1 cellular context compared by ENCODE assay signal in the genomic region with DNA sequence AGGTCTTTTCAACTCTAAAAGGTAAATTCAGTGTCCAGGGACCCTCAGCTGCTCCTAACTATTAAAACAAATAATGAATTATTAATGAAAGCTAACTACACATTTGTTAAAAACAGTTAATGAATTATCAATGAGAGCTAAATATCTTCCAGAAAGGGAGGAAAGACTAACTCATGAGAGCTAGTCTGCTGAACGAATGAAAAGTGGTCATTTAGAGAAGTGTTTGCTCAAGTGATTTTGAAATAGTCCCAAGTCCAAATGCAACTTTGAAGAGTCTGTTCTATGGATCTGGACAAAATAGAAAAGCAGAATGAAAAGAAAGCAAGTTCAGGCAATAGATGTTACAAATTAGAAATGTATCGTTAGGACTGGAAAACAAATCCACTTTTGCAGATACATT.
TF ChIP-seq lines count a peak whose summit lies in the region.

No MANE protein-coding gene starts in this region.

TF ChIP-seq in HepG2, 621 proteins besides CTCF, POLR2A, EP300 and RAD21 (continued from another document and continues in another):
- TF ChIP-seq, protein P1, sequence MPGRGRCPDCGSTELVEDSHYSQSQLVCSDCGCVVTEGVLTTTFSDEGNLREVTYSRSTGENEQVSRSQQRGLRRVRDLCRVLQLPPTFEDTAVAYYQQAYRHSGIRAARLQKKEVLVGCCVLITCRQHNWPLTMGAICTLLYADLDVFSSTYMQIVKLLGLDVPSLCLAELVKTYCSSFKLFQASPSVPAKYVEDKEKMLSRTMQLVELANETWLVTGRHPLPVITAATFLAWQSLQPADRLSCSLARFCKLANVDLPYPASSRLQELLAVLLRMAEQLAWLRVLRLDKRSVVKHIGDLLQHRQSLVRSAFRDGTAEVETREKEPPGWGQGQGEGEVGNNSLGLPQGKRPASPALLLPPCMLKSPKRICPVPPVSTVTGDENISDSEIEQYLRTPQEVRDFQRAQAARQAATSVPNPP (CRISPR knock-in tag; IDR thresholded peaks at IDR 0.05): no peak
- TF ChIP-seq ARHGAP35 (CRISPR knock-in tag; IDR thresholded peaks at IDR 0.05; ENCODE audit: borderline replicate concordance) (no peak), ZNF883 (CRISPR knock-in tag; IDR thresholded peaks at IDR 0.05; ENCODE audit: not compliant biosample characterization) (no peak), POGZ (CRISPR knock-in tag; IDR thresholded peaks at IDR 0.05) (peak; percentile 77), ZNF556 (CRISPR knock-in tag; IDR thresholded peaks at IDR 0.05; ENCODE audit: borderline replicate concordance) (no peak), ELF3 (CRISPR knock-in tag; IDR thresholded peaks at IDR 0.05) (peak; percentile 52), ZNF382 (CRISPR knock-in tag; IDR thresholded peaks at IDR 0.05; ENCODE audit: borderline replicate concordance) (no peak), MIER3 (CRISPR knock-in tag; IDR thresholded peaks at IDR 0.05; ENCODE audit: borderline replicate concordance) (peak; percentile 65; the same call in 1 of the 2 replicates), NR3C1 (CRISPR knock-in tag; IDR thresholded peaks at IDR 0.05) (no peak), ZBTB20 (CRISPR knock-in tag; IDR thresholded peaks at IDR 0.05; ENCODE audit: borderline replicate concordance, low read depth) (no peak), CBX5 (CRISPR knock-in tag; IDR thresholded peaks at IDR 0.05; ENCODE audit: borderline replicate concordance) (no peak), ZSCAN21 (CRISPR knock-in tag; IDR thresholded peaks at IDR 0.05; ENCODE audit: borderline replicate concordance) (no peak), MAFF (IDR thresholded peaks at IDR 0.05; ENCODE audit: low read depth, low read length) (no peak), ZKSCAN8 (CRISPR knock-in tag; IDR thresholded peaks at IDR 0.05; ENCODE audit: borderline replicate concordance) (peak; percentile 41; the same call in 1 of the 2 replicates), NR2C2 (CRISPR knock-in tag; IDR thresholded peaks at IDR 0.05; ENCODE audit: borderline replicate concordance) (no peak; the same call in 1 of the 2 replicates), SMAD1 (CRISPR knock-in tag; IDR thresholded peaks at IDR 0.05; ENCODE audit: borderline replicate concordance, low read depth) (no peak), BCL6 (CRISPR knock-in tag; IDR thresholded peaks at IDR 0.05) (peak; percentile 67), ISL2 (CRISPR knock-in tag; IDR thresholded peaks at IDR 0.05) (peak; percentile 85), GTF2F1 (IDR thresholded peaks at IDR 0.05; ENCODE audit: low read length) (no peak), RFXANK (CRISPR knock-in tag; IDR thresholded peaks at IDR 0.05) (0 out of 2 replicates have a peak, but pooled peaks have one; percentile 57), KDM5A (IDR thresholded peaks at IDR 0.05; ENCODE audit: borderline replicate concordance, low read length) (no peak), ISX (CRISPR knock-in tag; conservative IDR thresholded peaks at IDR 0.05) (no peak), SOX6 (IDR thresholded peaks at IDR 0.05) (no peak), SOX6 (CRISPR knock-in tag; IDR thresholded peaks at IDR 0.05) (peak; percentile 76), SATB2 (CRISPR knock-in tag; IDR thresholded peaks at IDR 0.05) (peak; percentile 100), TMF1 (CRISPR knock-in tag; IDR thresholded peaks at IDR 0.05; ENCODE audit: low read depth) (no peak), ZNF550 (CRISPR knock-in tag; IDR thresholded peaks at IDR 0.05; ENCODE audit: borderline replicate concordance) (no peak), ZNF772 (CRISPR knock-in tag; IDR thresholded peaks at IDR 0.05) (no peak), ZFX (CRISPR knock-in tag; IDR thresholded peaks at IDR 0.05; ENCODE audit: low read depth) (no peak), FOXA3 (CRISPR knock-in tag; IDR thresholded peaks at IDR 0.05) (peak; percentile 82), HMGA1 (CRISPR knock-in tag; conservative IDR thresholded peaks at IDR 0.05) (no peak), KMT2B (CRISPR knock-in tag; IDR thresholded peaks at IDR 0.05) (peak; percentile 65), U2AF1 (optimal IDR thresholded peaks at IDR 0.05; ENCODE audit: low read depth, low read length) (no peak), HCFC1 (IDR thresholded peaks at IDR 0.05; ENCODE audit: low read depth, low read length) (no peak), HOXA7 (CRISPR knock-in tag; IDR thresholded peaks at IDR 0.05) (no peak), ZNF180 (CRISPR knock-in tag; IDR thresholded peaks at IDR 0.05; ENCODE audit: borderline replicate concordance, low read depth) (no peak), FOXP1 (IDR thresholded peaks at IDR 0.05) (no peak), FOXP1 (CRISPR knock-in tag; IDR thresholded peaks at IDR 0.05) (no peak), BRCA1 (CRISPR knock-in tag; IDR thresholded peaks at IDR 0.05) (0 out of 2 replicates have a peak, but pooled peaks have one; percentile 50), ZNF841 (CRISPR knock-in tag; IDR thresholded peaks at IDR 0.05; ENCODE audit: borderline replicate concordance) (no peak), TAF1 (CRISPR knock-in tag; IDR thresholded peaks at IDR 0.05) (no peak), ERF (CRISPR knock-in tag; IDR thresholded peaks at IDR 0.05) (peak; percentile 32; the same call in 1 of the 2 replicates)
- TF ChIP-seq, protein P2, sequence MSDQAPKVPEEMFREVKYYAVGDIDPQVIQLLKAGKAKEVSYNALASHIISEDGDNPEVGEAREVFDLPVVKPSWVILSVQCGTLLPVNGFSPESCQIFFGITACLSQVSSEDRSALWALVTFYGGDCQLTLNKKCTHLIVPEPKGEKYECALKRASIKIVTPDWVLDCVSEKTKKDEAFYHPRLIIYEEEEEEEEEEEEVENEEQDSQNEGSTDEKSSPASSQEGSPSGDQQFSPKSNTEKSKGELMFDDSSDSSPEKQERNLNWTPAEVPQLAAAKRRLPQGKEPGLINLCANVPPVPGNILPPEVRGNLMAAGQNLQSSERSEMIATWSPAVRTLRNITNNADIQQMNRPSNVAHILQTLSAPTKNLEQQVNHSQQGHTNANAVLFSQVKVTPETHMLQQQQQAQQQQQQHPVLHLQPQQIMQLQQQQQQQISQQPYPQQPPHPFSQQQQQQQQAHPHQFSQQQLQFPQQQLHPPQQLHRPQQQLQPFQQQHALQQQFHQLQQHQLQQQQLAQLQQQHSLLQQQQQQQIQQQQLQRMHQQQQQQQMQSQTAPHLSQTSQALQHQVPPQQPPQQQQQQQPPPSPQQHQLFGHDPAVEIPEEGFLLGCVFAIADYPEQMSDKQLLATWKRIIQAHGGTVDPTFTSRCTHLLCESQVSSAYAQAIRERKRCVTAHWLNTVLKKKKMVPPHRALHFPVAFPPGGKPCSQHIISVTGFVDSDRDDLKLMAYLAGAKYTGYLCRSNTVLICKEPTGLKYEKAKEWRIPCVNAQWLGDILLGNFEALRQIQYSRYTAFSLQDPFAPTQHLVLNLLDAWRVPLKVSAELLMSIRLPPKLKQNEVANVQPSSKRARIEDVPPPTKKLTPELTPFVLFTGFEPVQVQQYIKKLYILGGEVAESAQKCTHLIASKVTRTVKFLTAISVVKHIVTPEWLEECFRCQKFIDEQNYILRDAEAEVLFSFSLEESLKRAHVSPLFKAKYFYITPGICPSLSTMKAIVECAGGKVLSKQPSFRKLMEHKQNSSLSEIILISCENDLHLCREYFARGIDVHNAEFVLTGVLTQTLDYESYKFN (CRISPR knock-in tag; conservative IDR thresholded peaks at IDR 0.05): peak; percentile 96
- TF ChIP-seq, protein P3, sequence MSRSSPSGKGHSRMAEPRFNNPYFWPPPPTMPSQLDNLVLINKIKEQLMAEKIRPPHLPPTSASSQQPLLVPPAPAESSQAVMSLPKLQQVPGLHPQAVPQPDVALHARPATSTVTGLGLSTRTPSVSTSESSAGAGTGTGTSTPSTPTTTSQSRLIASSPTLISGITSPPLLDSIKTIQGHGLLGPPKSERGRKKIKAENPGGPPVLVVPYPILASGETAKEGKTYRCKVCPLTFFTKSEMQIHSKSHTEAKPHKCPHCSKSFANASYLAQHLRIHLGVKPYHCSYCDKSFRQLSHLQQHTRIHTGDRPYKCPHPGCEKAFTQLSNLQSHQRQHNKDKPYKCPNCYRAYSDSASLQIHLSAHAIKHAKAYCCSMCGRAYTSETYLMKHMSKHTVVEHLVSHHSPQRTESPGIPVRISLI (CRISPR knock-in tag; IDR thresholded peaks at IDR 0.05; ENCODE audit: borderline replicate concordance): no peak
- TF ChIP-seq, protein P4, sequence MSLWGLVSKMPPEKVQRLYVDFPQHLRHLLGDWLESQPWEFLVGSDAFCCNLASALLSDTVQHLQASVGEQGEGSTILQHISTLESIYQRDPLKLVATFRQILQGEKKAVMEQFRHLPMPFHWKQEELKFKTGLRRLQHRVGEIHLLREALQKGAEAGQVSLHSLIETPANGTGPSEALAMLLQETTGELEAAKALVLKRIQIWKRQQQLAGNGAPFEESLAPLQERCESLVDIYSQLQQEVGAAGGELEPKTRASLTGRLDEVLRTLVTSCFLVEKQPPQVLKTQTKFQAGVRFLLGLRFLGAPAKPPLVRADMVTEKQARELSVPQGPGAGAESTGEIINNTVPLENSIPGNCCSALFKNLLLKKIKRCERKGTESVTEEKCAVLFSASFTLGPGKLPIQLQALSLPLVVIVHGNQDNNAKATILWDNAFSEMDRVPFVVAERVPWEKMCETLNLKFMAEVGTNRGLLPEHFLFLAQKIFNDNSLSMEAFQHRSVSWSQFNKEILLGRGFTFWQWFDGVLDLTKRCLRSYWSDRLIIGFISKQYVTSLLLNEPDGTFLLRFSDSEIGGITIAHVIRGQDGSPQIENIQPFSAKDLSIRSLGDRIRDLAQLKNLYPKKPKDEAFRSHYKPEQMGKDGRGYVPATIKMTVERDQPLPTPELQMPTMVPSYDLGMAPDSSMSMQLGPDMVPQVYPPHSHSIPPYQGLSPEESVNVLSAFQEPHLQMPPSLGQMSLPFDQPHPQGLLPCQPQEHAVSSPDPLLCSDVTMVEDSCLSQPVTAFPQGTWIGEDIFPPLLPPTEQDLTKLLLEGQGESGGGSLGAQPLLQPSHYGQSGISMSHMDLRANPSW (CRISPR knock-in tag; IDR thresholded peaks at IDR 0.05; ENCODE audit: borderline replicate concordance): no peak
- TF ChIP-seq, protein P5, sequence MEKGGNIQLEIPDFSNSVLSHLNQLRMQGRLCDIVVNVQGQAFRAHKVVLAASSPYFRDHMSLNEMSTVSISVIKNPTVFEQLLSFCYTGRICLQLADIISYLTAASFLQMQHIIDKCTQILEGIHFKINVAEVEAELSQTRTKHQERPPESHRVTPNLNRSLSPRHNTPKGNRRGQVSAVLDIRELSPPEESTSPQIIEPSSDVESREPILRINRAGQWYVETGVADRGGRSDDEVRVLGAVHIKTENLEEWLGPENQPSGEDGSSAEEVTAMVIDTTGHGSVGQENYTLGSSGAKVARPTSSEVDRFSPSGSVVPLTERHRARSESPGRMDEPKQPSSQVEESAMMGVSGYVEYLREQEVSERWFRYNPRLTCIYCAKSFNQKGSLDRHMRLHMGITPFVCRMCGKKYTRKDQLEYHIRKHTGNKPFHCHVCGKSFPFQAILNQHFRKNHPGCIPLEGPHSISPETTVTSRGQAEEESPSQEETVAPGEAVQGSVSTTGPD (CRISPR knock-in tag; IDR thresholded peaks at IDR 0.05): no peak
- TF ChIP-seq, protein P6, sequence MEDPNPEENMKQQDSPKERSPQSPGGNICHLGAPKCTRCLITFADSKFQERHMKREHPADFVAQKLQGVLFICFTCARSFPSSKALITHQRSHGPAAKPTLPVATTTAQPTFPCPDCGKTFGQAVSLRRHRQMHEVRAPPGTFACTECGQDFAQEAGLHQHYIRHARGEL (CRISPR knock-in tag; IDR thresholded peaks at IDR 0.05): no peak
- TF ChIP-seq, protein P7, sequence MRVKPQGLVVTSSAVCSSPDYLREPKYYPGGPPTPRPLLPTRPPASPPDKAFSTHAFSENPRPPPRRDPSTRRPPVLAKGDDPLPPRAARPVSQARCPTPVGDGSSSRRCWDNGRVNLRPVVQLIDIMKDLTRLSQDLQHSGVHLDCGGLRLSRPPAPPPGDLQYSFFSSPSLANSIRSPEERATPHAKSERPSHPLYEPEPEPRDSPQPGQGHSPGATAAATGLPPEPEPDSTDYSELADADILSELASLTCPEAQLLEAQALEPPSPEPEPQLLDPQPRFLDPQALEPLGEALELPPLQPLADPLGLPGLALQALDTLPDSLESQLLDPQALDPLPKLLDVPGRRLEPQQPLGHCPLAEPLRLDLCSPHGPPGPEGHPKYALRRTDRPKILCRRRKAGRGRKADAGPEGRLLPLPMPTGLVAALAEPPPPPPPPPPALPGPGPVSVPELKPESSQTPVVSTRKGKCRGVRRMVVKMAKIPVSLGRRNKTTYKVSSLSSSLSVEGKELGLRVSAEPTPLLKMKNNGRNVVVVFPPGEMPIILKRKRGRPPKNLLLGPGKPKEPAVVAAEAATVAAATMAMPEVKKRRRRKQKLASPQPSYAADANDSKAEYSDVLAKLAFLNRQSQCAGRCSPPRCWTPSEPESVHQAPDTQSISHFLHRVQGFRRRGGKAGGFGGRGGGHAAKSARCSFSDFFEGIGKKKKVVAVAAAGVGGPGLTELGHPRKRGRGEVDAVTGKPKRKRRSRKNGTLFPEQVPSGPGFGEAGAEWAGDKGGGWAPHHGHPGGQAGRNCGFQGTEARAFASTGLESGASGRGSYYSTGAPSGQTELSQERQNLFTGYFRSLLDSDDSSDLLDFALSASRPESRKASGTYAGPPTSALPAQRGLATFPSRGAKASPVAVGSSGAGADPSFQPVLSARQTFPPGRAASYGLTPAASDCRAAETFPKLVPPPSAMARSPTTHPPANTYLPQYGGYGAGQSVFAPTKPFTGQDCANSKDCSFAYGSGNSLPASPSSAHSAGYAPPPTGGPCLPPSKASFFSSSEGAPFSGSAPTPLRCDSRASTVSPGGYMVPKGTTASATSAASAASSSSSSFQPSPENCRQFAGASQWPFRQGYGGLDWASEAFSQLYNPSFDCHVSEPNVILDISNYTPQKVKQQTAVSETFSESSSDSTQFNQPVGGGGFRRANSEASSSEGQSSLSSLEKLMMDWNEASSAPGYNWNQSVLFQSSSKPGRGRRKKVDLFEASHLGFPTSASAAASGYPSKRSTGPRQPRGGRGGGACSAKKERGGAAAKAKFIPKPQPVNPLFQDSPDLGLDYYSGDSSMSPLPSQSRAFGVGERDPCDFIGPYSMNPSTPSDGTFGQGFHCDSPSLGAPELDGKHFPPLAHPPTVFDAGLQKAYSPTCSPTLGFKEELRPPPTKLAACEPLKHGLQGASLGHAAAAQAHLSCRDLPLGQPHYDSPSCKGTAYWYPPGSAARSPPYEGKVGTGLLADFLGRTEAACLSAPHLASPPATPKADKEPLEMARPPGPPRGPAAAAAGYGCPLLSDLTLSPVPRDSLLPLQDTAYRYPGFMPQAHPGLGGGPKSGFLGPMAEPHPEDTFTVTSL (CRISPR knock-in tag; IDR thresholded peaks at IDR 0.05; ENCODE audit: borderline replicate concordance): peak; percentile 95; the same call in 1 of the 2 replicates
- TF ChIP-seq, protein P8, sequence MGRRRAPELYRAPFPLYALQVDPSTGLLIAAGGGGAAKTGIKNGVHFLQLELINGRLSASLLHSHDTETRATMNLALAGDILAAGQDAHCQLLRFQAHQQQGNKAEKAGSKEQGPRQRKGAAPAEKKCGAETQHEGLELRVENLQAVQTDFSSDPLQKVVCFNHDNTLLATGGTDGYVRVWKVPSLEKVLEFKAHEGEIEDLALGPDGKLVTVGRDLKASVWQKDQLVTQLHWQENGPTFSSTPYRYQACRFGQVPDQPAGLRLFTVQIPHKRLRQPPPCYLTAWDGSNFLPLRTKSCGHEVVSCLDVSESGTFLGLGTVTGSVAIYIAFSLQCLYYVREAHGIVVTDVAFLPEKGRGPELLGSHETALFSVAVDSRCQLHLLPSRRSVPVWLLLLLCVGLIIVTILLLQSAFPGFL (CRISPR knock-in tag; IDR thresholded peaks at IDR 0.05): no peak
